ENCODE assay signal across 1 cellular context in genomic region chr14:61369097-61369496, GRCh38.
TF ChIP-seq lines count a peak whose summit lies in the region.

No MANE protein-coding gene starts in this region.

TF ChIP-seq in GM12878, 131 proteins besides CTCF, POLR2A, EP300 and RAD21:
- no peak for TF ChIP-seq ZSCAN29 (IDR thresholded peaks at IDR 0.05)
- peak; percentile 80 for TF ChIP-seq MEF2B (IDR thresholded peaks at IDR 0.05; ENCODE audit: partially characterized antibody, poor library complexity, severe bottlenecking)
